Comparison of ENCODE assay signal across 14 cellular contexts in the genomic region with DNA sequence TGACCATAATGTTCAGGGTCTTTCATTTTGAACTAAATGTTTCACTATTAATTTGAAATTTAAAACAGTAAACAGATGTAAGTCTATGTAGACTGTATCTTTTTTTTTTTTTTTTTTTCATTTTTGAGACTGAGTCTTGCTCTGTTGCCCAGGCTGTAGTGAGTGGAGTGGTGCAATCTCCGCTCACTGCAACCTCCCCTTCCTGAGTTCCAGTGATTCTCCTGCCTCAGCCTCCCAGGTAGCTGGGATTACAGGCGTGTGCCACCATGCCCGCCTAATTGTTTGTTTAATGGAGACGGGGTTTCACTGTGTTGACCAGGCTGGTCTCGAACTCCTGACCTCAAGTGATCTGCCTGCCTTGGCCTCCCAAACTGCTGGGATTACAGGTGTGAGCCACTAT. TPM values are rescaled to one million over a fixed set of nuclear protein-coding genes. Genes with fewer than 3 reads are reported as not detected.
A peak's percentile ranks its signal among the peaks of the same experiment; 100 is the strongest.
DNase-seq lines count a peak whose midpoint lies in the region; ATAC-seq, FAIRE-seq and TF ChIP-seq lines count a peak whose summit lies in the region.
"Not testable (repeated sequence)": the region's sequence is repeated elsewhere in the genome, so short reads cannot be mapped to it uniquely, and the experiment has no call there.
"Had no signal": no experiment of that assay in that cellular context is flagged by ENCODE, and none has a peak within 500 bp of the region (broad histone marks: within the 10 kb centered on the region; RNA-seq: fewer than 3 reads in every experiment).

No MANE protein-coding gene starts in this region.

- peak overlapping the region; percentile 29 for H3K4me3 Mint-ChIP-seq in activated B cell treated with CpG ODN at 0.5 μM for 24 hours
- peak overlapping the region; percentile 89 for H3K4me3 Mint-ChIP-seq in activated naive CD8-positive, alpha-beta T cell
- peak overlapping the region; percentile 54 to 75 for H3K4me3 Mint-ChIP-seq in stimulated activated naive CD8-positive, alpha-beta T cell treated with anti-CD3 and anti-CD28 coated beads, Interleukin-15, amount 100 ng/mL, for 72 hours

- H3K4me1 ChIP-seq in BLaER1 = peaks cover 95% of the 10 kb centered on the region
- H3K4me1 ChIP-seq in Loucy (ENCODE audit: insufficient read depth, low read length, poor library complexity, severe bottlenecking) = peaks cover 74% of the 10 kb centered on the region
- peaks cover 47 to 56% of the 10 kb centered on the region in 2 donors for H3K4me1 ChIP-seq in duodenal mucosa (ENCODE audit: control insufficient read depth in 1 of 2, insufficient read depth in 2 of 2, low read length in 2 of 2)
- H3K4me1 ChIP-seq in kidney (ENCODE audit: control insufficient read depth in 1 of 2, insufficient read depth in 1 of 2, low read depth in 1 of 2, low read length in 2 of 2) = peaks cover 33 to 35% of the 10 kb centered on the region in 2 donors

- not testable (repeated sequence) for TF ChIP-seq CTCF in Loucy (conservative IDR thresholded peaks at IDR 0.05; ENCODE audit: low read length); activated B cell treated with CpG ODN at 0.5 μM for 24 hours (IDR thresholded peaks at IDR 0.05); kidney (IDR thresholded peaks at IDR 0.05; ENCODE audit: borderline replicate concordance, extremely low read depth, insufficient read depth); neural cell (IDR thresholded peaks at IDR 0.05; ENCODE audit: poor library complexity, severe bottlenecking)

- peaks cover 99% of the 10 kb centered on the region for H3K79me2 ChIP-seq in Loucy (ENCODE audit: insufficient read depth, low read length)
- H3K79me2 ChIP-seq in neural cell (replicated peaks; ENCODE audit: insufficient read depth, low read length) = peaks cover 48% of the 10 kb centered on the region

- H3K27me3 Mint-ChIP-seq in activated B cell treated with CpG ODN at 0.5 μM for 24 hours; activated naive CD8-positive, alpha-beta T cell; stimulated activated naive CD8-positive, alpha-beta T cell treated with anti-CD3 and anti-CD28 coated beads, Interleukin-15, amount 100 ng/mL, for 72 hours: not testable (repeated sequence)

- not testable (repeated sequence) for DNase-seq in activated B cell treated with CpG ODN at 0.5 μM for 24 hours; stimulated activated naive CD8-positive, alpha-beta T cell treated with anti-CD3 and anti-CD28 coated beads, Interleukin-15, amount 100 ng/mL, for 72 hours
- DNase-seq in kidney = peak; percentile 28

- peaks cover 10% of the 10 kb centered on the region; the same call in 1 of the 2 replicates for H3F3A ChIP-seq in Loucy (ENCODE audit: low read depth)
- H3F3A ChIP-seq in neural cell (ENCODE audit: insufficient read depth, low read length, poor library complexity, severe bottlenecking) = not testable (repeated sequence)

- not testable (repeated sequence) for H2AFZ ChIP-seq in Loucy (ENCODE audit: low read length); neural cell (ENCODE audit: low read depth, low read length)

- FAIRE-seq in kidney (lab: Jason Lieb, UNC) = not testable (repeated sequence)

- peaks cover 77% of the 10 kb centered on the region for H3K36me3 Mint-ChIP-seq in activated B cell treated with CpG ODN at 0.5 μM for 24 hours (ENCODE audit: low read depth)
- H3K36me3 Mint-ChIP-seq in activated naive CD8-positive, alpha-beta T cell = peaks cover 19% of the 10 kb centered on the region

- CTCF ChIA-PET in activated B cell treated with CpG ODN at 0.5 μM for 24 hours (lab: Charles Lee) = interaction anchor here (1.0 to 1.7 kb wide), 2 partner anchors 34 to 35 kb away, joined by 4 to 6 read pairs; no protein-coding TSS in a partner anchor

- TF ChIP-seq RAD21 in neural cell (conservative IDR thresholded peaks at IDR 0.05) = not testable (repeated sequence)

- H3K4me2 ChIP-seq in BLaER1 (peak overlapping the region; percentile 90), Loucy (ENCODE audit: low read depth, low read length, poor library complexity, severe bottlenecking) (peak overlapping the region; percentile 72), neural cell (ENCODE audit: low read length) (peak overlapping the region; percentile 57)

- H3K4me3 ChIP-seq in BLaER1 = 0 out of 2 replicates have a peak overlapping the region, but pooled peaks have one; percentile 23
- peak overlapping the region; percentile 67 for H3K4me3 ChIP-seq in Loucy (ENCODE audit: low read length, poor library complexity, severe bottlenecking)
- peak overlapping the region; percentile 42 to 53 for H3K4me3 ChIP-seq in duodenal mucosa (ENCODE audit: low read depth in 1 of 2, low read length in 2 of 2)
- H3K4me3 ChIP-seq in kidney (ENCODE audit: low read length in 2 of 2) = peak overlapping the region; percentile 33 to 46
- peak overlapping the region; percentile 50 for H3K4me3 ChIP-seq in neural cell (ENCODE audit: low read length)

- not testable (repeated sequence) for H3K9me3 ChIP-seq in BLaER1; Loucy (ENCODE audit: insufficient read depth, low read depth, low read length); duodenal mucosa (ENCODE audit: control insufficient read depth in 1 of 2, low read length in 2 of 2); kidney (ENCODE audit: control insufficient read depth in 1 of 2, low read length in 2 of 2); neural cell (ENCODE audit: low read length)

- POLR2A ChIA-PET in activated B cell treated with CpG ODN at 0.5 μM for 24 hours (lab: Charles Lee) = interaction anchor here (0.6 to 0.8 kb wide), 5 partner anchors 31 to 166 kb away, joined by 3 to 6 read pairs (median 3); no protein-coding TSS in a partner anchor

- not testable (repeated sequence) for TF ChIP-seq EP300 in neural cell (conservative IDR thresholded peaks at IDR 0.05; ENCODE audit: poor library complexity, severe bottlenecking)

- H4K20me1 ChIP-seq in BLaER1 = peaks cover 100% of the 10 kb centered on the region
- H4K20me1 ChIP-seq in Loucy (ENCODE audit: insufficient read depth, low read length, poor library complexity, severe bottlenecking) = peaks cover 79% of the 10 kb centered on the region
- H4K20me1 ChIP-seq in neural cell (ENCODE audit: insufficient read depth) = not testable (repeated sequence)

- H3K9me2 ChIP-seq in Loucy (replicated peaks; ENCODE audit: low read depth, low read length); neural cell (ENCODE audit: insufficient read depth, low read length): not testable (repeated sequence)

- not testable (repeated sequence) for H3K9me3 Mint-ChIP-seq in activated B cell treated with CpG ODN at 0.5 μM for 24 hours; activated naive CD8-positive, alpha-beta T cell (ENCODE audit: low read depth); stimulated activated naive CD8-positive, alpha-beta T cell treated with anti-CD3 and anti-CD28 coated beads, Interleukin-15, amount 100 ng/mL, for 72 hours

- intact Hi-C loops in activated B cell treated with CpG ODN at 0.5 μM for 24 hours (cut with micrococcal nuclease); kidney (cut with DNase I): not testable (repeated sequence)

- H3K27ac Mint-ChIP-seq in activated B cell treated with CpG ODN at 0.5 μM for 24 hours; stimulated activated naive CD8-positive, alpha-beta T cell treated with anti-CD3 and anti-CD28 coated beads, Interleukin-15, amount 100 ng/mL, for 72 hours: not testable (repeated sequence)
- H3K27ac Mint-ChIP-seq in activated naive CD8-positive, alpha-beta T cell = peak overlapping the region; percentile 73

- not testable (repeated sequence) for H3K27me3 ChIP-seq in BLaER1; Loucy (ENCODE audit: insufficient read depth, low read length, poor library complexity, severe bottlenecking); duodenal mucosa (ENCODE audit: control insufficient read depth in 1 of 2, insufficient read depth in 2 of 2, low read length in 2 of 2); neural cell (ENCODE audit: insufficient read depth, low read depth, low read length)

- H3K27ac ChIP-seq in BLaER1; duodenal mucosa (ENCODE audit: low read depth, low read length); kidney (ENCODE audit: low read depth in 2 of 2, low read length in 2 of 2); neural cell (ENCODE audit: low read length): not testable (repeated sequence)

- H3K4me1 Mint-ChIP-seq in activated B cell treated with CpG ODN at 0.5 μM for 24 hours = peaks cover 80% of the 10 kb centered on the region
- peaks cover 79% of the 10 kb centered on the region for H3K4me1 Mint-ChIP-seq in activated naive CD8-positive, alpha-beta T cell (ENCODE audit: low read depth)
- H3K4me1 Mint-ChIP-seq in stimulated activated naive CD8-positive, alpha-beta T cell treated with anti-CD3 and anti-CD28 coated beads, Interleukin-15, amount 100 ng/mL, for 72 hours = peaks cover 87% of the 10 kb centered on the region

- not testable (repeated sequence) for H3K9ac ChIP-seq in BLaER1; kidney (ENCODE audit: low read length in 2 of 2); neural cell (ENCODE audit: low read length)
- H3K9ac ChIP-seq in Loucy (ENCODE audit: low read depth, low read length, poor library complexity, severe bottlenecking) (peak overlapping the region; percentile 65), duodenal mucosa (ENCODE audit: low read depth in 1 of 2, low read length in 2 of 2) (peak overlapping the region; percentile 6 to 24)

- peaks cover 78% of the 10 kb centered on the region for H3K36me3 ChIP-seq in BLaER1
- H3K36me3 ChIP-seq in Loucy (ENCODE audit: insufficient read depth, low read length) = peaks cover 29% of the 10 kb centered on the region; the same call in 1 of the 2 replicates
- H3K36me3 ChIP-seq in duodenal mucosa (ENCODE audit: control insufficient read depth in 1 of 2, insufficient read depth in 2 of 2, low read length in 2 of 2) = peaks cover 19 to 24% of the 10 kb centered on the region in 2 donors
- peaks cover 11 to 14% of the 10 kb centered on the region in 2 donors for H3K36me3 ChIP-seq in kidney (ENCODE audit: control insufficient read depth in 1 of 2, insufficient read depth in 2 of 2, low read length in 2 of 2)
- H3K36me3 ChIP-seq in neural cell (ENCODE audit: insufficient read depth, low read length) = peaks cover 12% of the 10 kb centered on the region

- not testable (repeated sequence) for ATAC-seq in activated B cell treated with CpG ODN at 0.5 μM for 24 hours (ENCODE audit: low read depth); stimulated activated naive CD8-positive, alpha-beta T cell treated with anti-CD3 and anti-CD28 coated beads, Interleukin-15, amount 100 ng/mL, for 72 hours

RNA-seq across cellular contexts. Expression of gene SP1, which starts 6.4 kb away (rescaled TPM):
- total RNA-seq in activated B cell treated with CpG ODN at 0.5 μM for 24 hours (99.2 and 102 TPM in 2 replicates), kidney (126 TPM)
- polyA plus RNA-seq in kidney (ENCODE audit: insufficient read depth, low read depth, low replicate concordance) (15.1 TPM), neural cell (7.3 and 9.9 TPM in 2 replicates)
- 21.4 and 29.1 TPM in 2 replicates for polyA minus RNA-seq in neural cell

RNA-seq across cellular contexts. Expression of gene AMHR2, which starts 37.3 kb away (rescaled TPM):
- total RNA-seq in activated B cell treated with CpG ODN at 0.5 μM for 24 hours (not detected in 2 replicates), kidney (not detected)
- polyA plus RNA-seq in kidney (ENCODE audit: insufficient read depth, low read depth, low replicate concordance) (not detected), neural cell (not detected in 2 replicates)
- polyA minus RNA-seq in neural cell = not detected in 2 replicates
- total RNA-seq: G401, RPMI7951 had no signal

RNA-seq across cellular contexts. Expression of gene SP7, which starts 50.2 kb away (rescaled TPM):
- total RNA-seq in activated B cell treated with CpG ODN at 0.5 μM for 24 hours (not detected in 2 replicates), kidney (not detected)
- polyA plus RNA-seq in kidney (ENCODE audit: insufficient read depth, low read depth, low replicate concordance) (not detected), neural cell (not detected in 2 replicates)
- polyA minus RNA-seq in neural cell = not detected in 2 replicates
- total RNA-seq: cardiac septum, lung, ovary, RPMI7951 had no signal
- polyA plus RNA-seq: lung, small intestine had no signal

RNA-seq across cellular contexts. Expression of gene PRR13, which starts 55.2 kb away (rescaled TPM):
- total RNA-seq in activated B cell treated with CpG ODN at 0.5 μM for 24 hours (266 and 288 TPM in 2 replicates), kidney (226 TPM)
- polyA plus RNA-seq in kidney (ENCODE audit: insufficient read depth, low read depth, low replicate concordance) (889 TPM), neural cell (6.4 and 11.2 TPM in 2 replicates)
- polyA minus RNA-seq in neural cell = 4.6 and 5.3 TPM in 2 replicates

Comparison
In these comparisons a context has a peak if more than half of its experiments do, and no peak if none do; other contexts are left out.
1. H3K4me3 Mint-ChIP-seq: peak in every context shown above with its lines; median percentile 89 in activated naive CD8-positive, alpha-beta T cell; 64 in stimulated activated naive CD8-positive, alpha-beta T cell treated with anti-CD3 and anti-CD28 coated beads, Interleukin-15, amount 100 ng/mL, for 72 hours; 29 in activated B cell treated with CpG ODN at 0.5 μM for 24 hours.